8 cellular contexts compared by ENCODE assay signal in the genomic region with DNA sequence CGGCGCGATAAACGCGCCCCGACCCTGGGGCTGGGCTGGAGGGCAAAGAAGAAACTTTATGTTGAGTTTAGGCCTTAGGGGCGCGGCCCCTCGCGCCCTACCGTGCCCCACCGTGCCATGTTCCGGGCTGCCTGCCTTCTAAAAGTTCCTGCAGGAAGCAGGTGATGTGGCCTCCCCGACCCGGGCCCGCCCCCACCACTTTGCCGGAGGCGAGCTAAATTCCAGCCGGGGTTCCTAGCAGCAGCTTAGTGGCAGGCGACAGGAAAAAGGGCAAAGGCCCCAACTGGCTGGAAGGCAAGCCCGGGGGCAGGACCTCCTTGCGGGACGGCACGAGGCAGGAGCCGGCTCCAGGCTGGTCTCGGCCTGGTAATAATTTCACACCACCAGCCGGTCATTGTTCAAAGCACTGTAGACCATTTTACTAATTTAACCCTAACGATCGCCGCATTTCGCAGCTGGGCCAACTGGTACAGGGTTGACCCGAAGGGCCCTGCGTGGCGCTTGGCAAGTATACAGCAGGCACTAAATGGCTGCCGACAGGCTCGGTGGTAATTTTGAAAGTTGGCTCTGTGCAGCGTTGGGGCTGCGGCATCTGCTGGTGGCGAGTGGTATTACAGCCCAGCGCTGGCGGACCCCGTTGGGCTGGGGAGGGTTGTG. TPM values are rescaled to one million over a fixed set of nuclear protein-coding genes. Genes with fewer than 3 reads are reported as not detected.
DNase-seq lines count a peak whose midpoint lies in the region; ATAC-seq, FAIRE-seq and TF ChIP-seq lines count a peak whose summit lies in the region.

No MANE protein-coding gene starts in this region.

- H3K79me2 ChIP-seq in keratinocyte (ENCODE audit: control insufficient read depth, insufficient read depth, low read length), result no peaks in the 10 kb centered on the region

- peak overlapping the region; percentile 66 for H3K4me2 ChIP-seq in keratinocyte (ENCODE audit: control insufficient read depth, extremely low read depth, insufficient read depth, low read depth, low read length)

- DNase-seq in AG08395 (ENCODE audit: low spot score) (peak; percentile 47), MV-4-11 (lab: John Stamatoyannopoulos, UW) (peak; percentile 76), bronchial epithelial cell (ENCODE audit: low read depth) (peak; percentile 47), keratinocyte (ENCODE audit: low read depth, low spot score) (no peak)
- DNase-seq in stimulated activated CD4-positive, alpha-beta T cell treated with anti-CD3 and anti-CD28 coated beads, Interleukin-15, amount 100 ng/mL, for 1 hour (ENCODE audit: low read depth in 1 of 2, low spot score in 1 of 2), result peak; percentile 69 to 74

- no peaks in the 10 kb centered on the region for H3K9me3 ChIP-seq in keratinocyte (ENCODE audit: control insufficient read depth, low read depth, low read length)

- no peaks in the 10 kb centered on the region for H4K20me1 ChIP-seq in keratinocyte (ENCODE audit: control insufficient read depth, extremely low read depth, insufficient read depth, low read length)

- peak; percentile 94 for TF ChIP-seq CTCF in VCaP (conservative IDR thresholded peaks at IDR 0.05)
- TF ChIP-seq CTCF in bronchial epithelial cell (IDR thresholded peaks at IDR 0.05; ENCODE audit: insufficient read depth, low read length, severe bottlenecking), result peak; percentile 92
- peak; percentile 96 to 98 (median 97) for TF ChIP-seq CTCF in keratinocyte (optimal IDR thresholded peaks at IDR 0.05 in 1 of 3, IDR thresholded peaks at IDR 0.05 in 1 of 3, conservative IDR thresholded peaks at IDR 0.05 in 1 of 3; ENCODE audit: extremely low read depth in 1 of 3, insufficient read depth in 2 of 3, low read length in 3 of 3)

- H3K9me1 ChIP-seq in keratinocyte (ENCODE audit: control insufficient read depth, extremely low read depth, insufficient read depth, low read length), result no peaks in the 10 kb centered on the region

- peak overlapping the region; percentile 56 for H2AFZ ChIP-seq in keratinocyte (ENCODE audit: control insufficient read depth, low read length)

- FAIRE-seq in bronchial epithelial cell (lab: Jason Lieb, UNC) (no peak), keratinocyte (lab: Jason Lieb, UNC) (no peak)

- H3K27ac ChIP-seq in VCaP, result peak overlapping the region; percentile 76
- H3K27ac ChIP-seq in keratinocyte (ENCODE audit: control insufficient read depth, insufficient read depth, low read length), result no peak overlapping the region

- peak overlapping the region; percentile 28 for H3K9ac ChIP-seq in keratinocyte (ENCODE audit: control insufficient read depth, extremely low read depth, insufficient read depth, low read length)

- no peaks in the 10 kb centered on the region for H3K27me3 ChIP-seq in bronchial epithelial cell (ENCODE audit: control insufficient read depth, insufficient read depth, low read length)
- H3K27me3 ChIP-seq in keratinocyte (ENCODE audit: control insufficient read depth, extremely low read depth, insufficient read depth, low read length), result no peaks in the 10 kb centered on the region

- ATAC-seq in GM18502 (IDR thresholded peaks at IDR 0.05; ENCODE audit: poor library complexity, unreplicated experiment) (peak; percentile 28), HG03097 (IDR thresholded peaks at IDR 0.05; ENCODE audit: low FRiP score, unreplicated experiment) (no peak)

- peaks cover 22% of the 10 kb centered on the region for H3K4me1 ChIP-seq in keratinocyte (ENCODE audit: control insufficient read depth, extremely low read depth, insufficient read depth, low read length)

- H3K36me3 ChIP-seq in bronchial epithelial cell (ENCODE audit: control insufficient read depth, insufficient read depth, low read length) (no peaks in the 10 kb centered on the region), keratinocyte (ENCODE audit: control insufficient read depth in 2 of 2, extremely low read depth in 1 of 2, insufficient read depth in 2 of 2, low read length in 2 of 2) (no peaks in the 10 kb centered on the region)

- dilution Hi-C loops in keratinocyte (cut with MboI; ENCODE audit: extremely low pct_ligation_motif_present, low sequenced_read_pairs), result no loop called here

- H3K4me3 ChIP-seq in bronchial epithelial cell (ENCODE audit: low read depth, low read length), result peak overlapping the region; percentile 68
- H3K4me3 ChIP-seq in keratinocyte (ENCODE audit: control insufficient read depth in 2 of 3, extremely low read depth in 1 of 3, insufficient read depth in 2 of 3, low read depth in 1 of 3, low read length in 3 of 3), result peak overlapping the region in 2 of 3 experiments; percentile 22 to 54

RNA-seq across cellular contexts. Expression of a gene that starts 0.9 kb away (rescaled TPM):
- 20.4 and 21.3 TPM in 2 replicates for total RNA-seq in bronchial epithelial cell
- polyA plus RNA-seq in keratinocyte, result 1.8 to 2.4 TPM (median 1.9 TPM) in 3 replicates
- 5.0 TPM for polyA plus RNA-seq in keratinocyte (2011; ENCODE audit: low read depth)
- 1.3 and 1.6 TPM in 2 replicates for polyA plus RNA-seq in keratinocyte (2011; cell fraction: cytosol; rRNA removed)
- polyA plus RNA-seq in keratinocyte (2011; cell fraction: nucleus; rRNA removed), result 4.0 and 5.1 TPM in 2 replicates
- polyA plus RNA-seq in keratinocyte (2012; ENCODE audit: low replicate concordance), result 2.1 and 5.1 TPM in 2 replicates
- polyA minus RNA-seq in keratinocyte, result 4.0 to 5.5 TPM (median 4.1 TPM) in 3 replicates
- polyA minus RNA-seq in keratinocyte (2011; cell fraction: cytosol; rRNA and poly(A)+ RNA removed), result 4.2 TPM
- polyA minus RNA-seq in keratinocyte (2011; cell fraction: nucleus; rRNA and poly(A)+ RNA removed), result 3.9 and 4.0 TPM in 2 replicates
